Comparison of ENCODE assay signal across 9 cellular contexts in the genomic region with DNA sequence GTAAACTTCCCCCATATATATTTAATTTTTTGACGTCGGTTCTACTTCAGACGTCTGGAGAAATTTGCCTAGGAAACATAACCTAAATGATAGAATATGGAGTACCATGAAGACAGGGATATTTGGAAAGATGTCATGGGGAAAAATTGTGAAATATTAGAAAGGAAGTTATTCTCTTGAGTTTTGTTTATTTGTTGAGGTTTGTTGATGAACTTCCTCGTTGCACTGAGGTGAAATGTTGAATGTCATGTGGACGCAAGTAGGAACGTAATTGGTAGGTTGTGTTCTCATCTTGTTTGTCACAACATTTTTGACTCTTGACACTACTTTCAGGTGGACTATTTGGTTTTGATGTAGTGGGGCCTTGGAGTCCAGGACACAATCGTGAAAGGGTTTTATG. TPM values are rescaled to one million over a fixed set of nuclear protein-coding genes. Genes with fewer than 3 reads are reported as not detected.
DNase-seq lines count a peak whose midpoint lies in the region; ATAC-seq, FAIRE-seq and TF ChIP-seq lines count a peak whose summit lies in the region.
"Had no signal": no experiment of that assay in that cellular context is flagged by ENCODE, and none has a peak within 500 bp of the region (broad histone marks: within the 10 kb centered on the region; RNA-seq: fewer than 3 reads in every experiment).

No MANE protein-coding gene starts in this region.

- no peak for TF ChIP-seq CTCF in HFFc6 (IDR thresholded peaks at IDR 0.05)
- TF ChIP-seq CTCF in K562 (IDR thresholded peaks at IDR 0.05 in 2 of 3, conservative IDR thresholded peaks at IDR 0.05 in 1 of 3; ENCODE audit: insufficient read depth in 2 of 3, low read depth in 1 of 3, low read length in 3 of 3) = no peak
- no peak for TF ChIP-seq CTCF in mesothelial cell of epicardium (IDR thresholded peaks at IDR 0.05; ENCODE audit: unreplicated experiment)

- H3K9ac ChIP-seq in K562 (ENCODE audit: insufficient read depth in 1 of 2, low read depth in 2 of 2, low read length in 2 of 2) = peak overlapping the region; percentile 83 to 88; a peak in 3 of 4 replicates

- DNase-seq in HFFc6 = no peak
- peak in 2 of 4 experiments; percentile 40 to 58 for DNase-seq in K562 (ENCODE audit: extremely low read depth in 1 of 4, low spot score in 3 of 4)
- DNase-seq in mesothelial cell of epicardium (ENCODE audit: low spot score in 2 of 2, unreplicated experiment in 2 of 2) = no peak
- DNase-seq in NCI-H146 (lab: John Stamatoyannopoulos, UW) = no peak
- no peak for DNase-seq in GM12892 (ENCODE audit: insufficient read length)
- DNase-seq: MV-4-11 had no signal

- H3K36me3 Mint-ChIP-seq in HFFc6 (ENCODE audit: low read depth) (no peaks in the 10 kb centered on the region), mesothelial cell of epicardium (peaks cover 7% of the 10 kb centered on the region)

- 0% methylated on average over 7 of the region's 7 CpGs for WGBS in K562 (ENCODE audit: insufficient coverage, low coverage, missing lambda C conversion rate)

- peaks cover 13% of the 10 kb centered on the region; the same call in 1 of the 2 replicates for H4K20me1 ChIP-seq in K562 (replicated peaks; ENCODE audit: control insufficient read depth, insufficient read depth, low read length)

- H3K4me1 Mint-ChIP-seq in HFFc6 (ENCODE audit: low read depth) = peaks cover 64% of the 10 kb centered on the region
- peaks cover 19% of the 10 kb centered on the region for H3K4me1 Mint-ChIP-seq in mesothelial cell of epicardium

- TF ChIP-seq EP300 in K562 (IDR thresholded peaks at IDR 0.05; ENCODE audit: low read length) = no peak

- H3K4me3 Mint-ChIP-seq in HFFc6 (peak overlapping the region; percentile 89), mesothelial cell of epicardium (peak overlapping the region; percentile 83)

- H3K9me3 Mint-ChIP-seq in HFFc6 (no peaks in the 10 kb centered on the region), mesothelial cell of epicardium (no peaks in the 10 kb centered on the region)

- H3K4me1 ChIP-seq in ACC112 (ENCODE audit: control insufficient read depth, insufficient read depth, low read length, unreplicated experiment) (peaks cover 53% of the 10 kb centered on the region), K562 (replicated peaks in 1 of 2; ENCODE audit: control insufficient read depth in 2 of 2, insufficient read depth in 2 of 2, low read length in 2 of 2) (peaks cover 39 to 65% of the 10 kb centered on the region in 2 experiments)

- H3K27ac ChIP-seq in ACC112 (ENCODE audit: low read depth, low read length) = peak overlapping the region; percentile 43; the same call in 1 of the 2 replicates
- peak overlapping the region; percentile 91 for H3K27ac ChIP-seq in K562 (ENCODE audit: extremely low read depth, low read depth, low read length)

- intact Hi-C loops in K562 (cut with micrococcal nuclease) = loop anchor here (1.0 kb wide), 1 partner anchor 148 kb away; no protein-coding TSS in a partner anchor

- H3K27me3 ChIP-seq in ACC112 (ENCODE audit: insufficient read depth, low read length) = no peaks in the 10 kb centered on the region
- no peaks in the 10 kb centered on the region for H3K27me3 ChIP-seq in K562 (ENCODE audit: control insufficient read depth in 2 of 2, insufficient read depth in 2 of 2, low read length in 2 of 2)

- BruUV-seq in K562 (replicated peaks; lab: Mats Ljungman, UMichigan) = TSS peak; percentile 58

- H3K27me3 Mint-ChIP-seq in HFFc6 (ENCODE audit: insufficient read depth) = peaks cover 1% of the 10 kb centered on the region; the same call in 1 of the 2 replicates
- H3K27me3 Mint-ChIP-seq in mesothelial cell of epicardium (ENCODE audit: low read depth) = no peaks in the 10 kb centered on the region

- ATAC-seq in K562 (no peak), HG03520 (IDR thresholded peaks at IDR 0.05; ENCODE audit: unreplicated experiment) (no peak), HG02938 (IDR thresholded peaks at IDR 0.05; ENCODE audit: unreplicated experiment) (no peak)

- no peak overlapping the region for H3K27ac Mint-ChIP-seq in HFFc6
- peak overlapping the region; percentile 84 for H3K27ac Mint-ChIP-seq in mesothelial cell of epicardium

- H3K36me3 ChIP-seq in ACC112 (ENCODE audit: insufficient read depth, low read length) (no peaks in the 10 kb centered on the region), K562 (ENCODE audit: control insufficient read depth, insufficient read depth, low read length) (peaks cover 15% of the 10 kb centered on the region)

- H3K9me1 ChIP-seq in K562 (ENCODE audit: control insufficient read depth, insufficient read depth, low read length) = no peaks in the 10 kb centered on the region

- TF ChIP-seq POLR2A in K562 (conservative IDR thresholded peaks at IDR 0.05) = no peak
- TF ChIP-seq POLR2A in GM12892 (IDR thresholded peaks at IDR 0.05; ENCODE audit: low read depth, low read length) = no peak

- H3K9me3 ChIP-seq in K562 (replicated peaks; ENCODE audit: control insufficient read depth, insufficient read depth, low read depth, low read length) = no peaks in the 10 kb centered on the region

- H3K79me2 ChIP-seq in ACC112 (ENCODE audit: control insufficient read depth, insufficient read depth, low read length, unreplicated experiment) (peaks cover 50% of the 10 kb centered on the region), K562 (ENCODE audit: control insufficient read depth, insufficient read depth, low read length) (peaks cover 95% of the 10 kb centered on the region)

- FAIRE-seq in K562 (lab: Jason Lieb, UNC) = peak; percentile 68
- no peak for FAIRE-seq in GM12892 (lab: Jason Lieb, UNC)

- CTCF ChIA-PET in K562 (lab: Yijun Ruan, JAX; ENCODE audit: low intra/inter-chr PET ratio) = interaction anchor here (0.7 kb wide), 1 partner anchor 20 kb away, joined by 3 read pairs; no protein-coding TSS in a partner anchor

- POLR2A ChIA-PET in K562 (lab: Yijun Ruan, JAX) = interaction anchor here (0.6 to 3.8 kb wide), 5 partner anchors 9 to 148 kb away, joined by 3 to 23 read pairs (median 8); a partner anchor contains a TSS

- no peak for TF ChIP-seq RAD21 in K562 (CRISPR knock-in tag; conservative IDR thresholded peaks at IDR 0.05 in 1 of 2, IDR thresholded peaks at IDR 0.05 in 1 of 2)

- in situ Hi-C loops in K562 (cut with MboI) = no loop called here

- H2AFZ ChIP-seq in ACC112 (ENCODE audit: low read length, unreplicated experiment) (no peak overlapping the region), K562 (ENCODE audit: low read depth, low read length) (0 out of 2 replicates have a peak overlapping the region, but pooled peaks have one; percentile 1)

- H3K4me2 ChIP-seq in K562 (ENCODE audit: insufficient read depth, low read length) = peak overlapping the region; percentile 95

- H3K4me3 ChIP-seq in ACC112 (ENCODE audit: low read depth, low read length) (peak overlapping the region; percentile 91), K562 (peak overlapping the region; percentile 80)

TF ChIP-seq in K562, 482 proteins besides CTCF, POLR2A, EP300 and RAD21 (continues in another document):
- TF ChIP-seq JUN (IDR thresholded peaks at IDR 0.05; ENCODE audit: borderline replicate concordance, low read depth, low read length) (0 out of 2 replicates have a peak, but pooled peaks have one; percentile 12), JUN (CRISPR knock-in tag; IDR thresholded peaks at IDR 0.05; ENCODE audit: borderline replicate concordance) (no peak), EHMT2 (IDR thresholded peaks at IDR 0.05) (peak; percentile 43; the same call in 1 of the 2 replicates), CEBPG (CRISPR knock-in tag; IDR thresholded peaks at IDR 0.05) (no peak), CEBPG (tag; conservative IDR thresholded peaks at IDR 0.05 in 1 of 2, IDR thresholded peaks at IDR 0.05 in 1 of 2) (peak; percentile 52 to 65; a peak in 3 of 4 replicates), L3MBTL2 (IDR thresholded peaks at IDR 0.05) (peak; percentile 17; the same call in 1 of the 2 replicates)

RNA-seq across cellular contexts. Expression of a gene that starts 1.3 kb away (rescaled TPM):
- total RNA-seq in HFFc6 (2021; fragmentation: NEBNext Ultra II Directional; extraction: Animal tissue kit (Norgen Biotek cat#: 25700)) = 10 to 100 TPM; 16.0 to 25.8 (median 18.1) TPM
- 63.4 and 187 TPM in 2 replicates for total RNA-seq in K562 (2011; cell fraction: chromatin; rRNA removed; ENCODE audit: low replicate concordance)
- 28.0 and 52.1 TPM in 2 replicates for total RNA-seq in K562 (2011; cell fraction: nucleolus; rRNA removed)
- 79.9 and 117 TPM in 2 replicates for total RNA-seq in K562 (2011; cell fraction: nucleoplasm; rRNA removed)
- total RNA-seq in K562 (2014; rRNA removed) (27.8 and 33.4 TPM in 2 replicates), K562 (2014; rRNA removed; fragmentation: Illumina TruSeq; extraction: Trizol) (58.9 and 61.4 TPM in 2 replicates), K562 (2015; rRNA removed; fragmentation: Illumina TruSeq; extraction: Trizol) (49.1 and 50.4 TPM in 2 replicates), K562 (2021) (39.9 and 40.7 TPM in 2 replicates), mesothelial cell of epicardium (8.0 to 9.5 TPM (median 8.4 TPM) in 3 replicates)
- polyA plus RNA-seq in K562 (2011; rRNA removed) (53.9 and 58.8 TPM in 2 replicates), K562 (2014; fragmentation: Illumina TruSeq; extraction: Trizol) (55.0 and 61.7 TPM in 2 replicates), K562 (2014; fragmentation: Nextera tagmentation; extraction: Ambion mirVana) (10 to 100 TPM; 31.9 to 35.0 TPM), K562 (2014; rRNA removed) (37.5 and 38.1 TPM in 2 replicates)
- polyA plus RNA-seq in K562 (2011; cell fraction: cytosol; rRNA removed) = 23.6 and 36.2 TPM in 2 replicates
- 34.3 and 51.7 TPM in 2 replicates for polyA plus RNA-seq in K562 (2011; cell fraction: nucleus; rRNA removed)
- 33.9 and 40.6 TPM in 2 replicates for polyA plus RNA-seq in K562 (2012)
- polyA minus RNA-seq in K562 (2011; rRNA and poly(A)+ RNA removed) = 62.2 and 80.3 TPM in 2 replicates
- polyA minus RNA-seq in K562 (2011; cell fraction: cytosol; rRNA and poly(A)+ RNA removed) = 18.8 and 25.4 TPM in 2 replicates
- 36.4 and 64.4 TPM in 2 replicates for polyA minus RNA-seq in K562 (2011; cell fraction: nucleus; rRNA and poly(A)+ RNA removed)
- polyA plus RNA-seq in GM12892 (2012; ENCODE audit: missing spikeins) = 5.0 TPM
